1 cellular context compared by ENCODE assay signal in genomic region chr2:242071378-242071777, GRCh38.
A peak's percentile ranks its signal among the peaks of the same experiment; 100 is the strongest.
TF ChIP-seq lines count a peak whose summit lies in the region.

No MANE protein-coding gene starts in this region.

TF ChIP-seq in HepG2, 621 proteins besides CTCF, POLR2A, EP300 and RAD21 (continued from another document):
- TF ChIP-seq, protein P1, sequence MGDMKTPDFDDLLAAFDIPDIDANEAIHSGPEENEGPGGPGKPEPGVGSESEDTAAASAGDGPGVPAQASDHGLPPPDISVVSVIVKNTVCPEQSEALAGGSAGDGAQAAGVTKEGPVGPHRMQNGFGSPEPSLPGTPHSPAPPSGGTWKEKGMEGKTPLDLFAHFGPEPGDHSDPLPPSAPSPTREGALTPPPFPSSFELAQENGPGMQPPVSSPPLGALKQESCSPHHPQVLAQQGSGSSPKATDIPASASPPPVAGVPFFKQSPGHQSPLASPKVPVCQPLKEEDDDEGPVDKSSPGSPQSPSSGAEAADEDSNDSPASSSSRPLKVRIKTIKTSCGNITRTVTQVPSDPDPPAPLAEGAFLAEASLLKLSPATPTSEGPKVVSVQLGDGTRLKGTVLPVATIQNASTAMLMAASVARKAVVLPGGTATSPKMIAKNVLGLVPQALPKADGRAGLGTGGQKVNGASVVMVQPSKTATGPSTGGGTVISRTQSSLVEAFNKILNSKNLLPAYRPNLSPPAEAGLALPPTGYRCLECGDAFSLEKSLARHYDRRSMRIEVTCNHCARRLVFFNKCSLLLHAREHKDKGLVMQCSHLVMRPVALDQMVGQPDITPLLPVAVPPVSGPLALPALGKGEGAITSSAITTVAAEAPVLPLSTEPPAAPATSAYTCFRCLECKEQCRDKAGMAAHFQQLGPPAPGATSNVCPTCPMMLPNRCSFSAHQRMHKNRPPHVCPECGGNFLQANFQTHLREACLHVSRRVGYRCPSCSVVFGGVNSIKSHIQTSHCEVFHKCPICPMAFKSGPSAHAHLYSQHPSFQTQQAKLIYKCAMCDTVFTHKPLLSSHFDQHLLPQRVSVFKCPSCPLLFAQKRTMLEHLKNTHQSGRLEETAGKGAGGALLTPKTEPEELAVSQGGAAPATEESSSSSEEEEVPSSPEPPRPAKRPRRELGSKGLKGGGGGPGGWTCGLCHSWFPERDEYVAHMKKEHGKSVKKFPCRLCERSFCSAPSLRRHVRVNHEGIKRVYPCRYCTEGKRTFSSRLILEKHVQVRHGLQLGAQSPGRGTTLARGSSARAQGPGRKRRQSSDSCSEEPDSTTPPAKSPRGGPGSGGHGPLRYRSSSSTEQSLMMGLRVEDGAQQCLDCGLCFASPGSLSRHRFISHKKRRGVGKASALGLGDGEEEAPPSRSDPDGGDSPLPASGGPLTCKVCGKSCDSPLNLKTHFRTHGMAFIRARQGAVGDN (CRISPR knock-in tag; IDR thresholded peaks at IDR 0.05): 0 out of 2 replicates have a peak, but pooled peaks have one; percentile 23
